In genomic region chr1:193240609-193241008, GRCh38 we compare ENCODE assay signal across 13 cellular contexts. TPM values are rescaled to one million over a fixed set of nuclear protein-coding genes. Genes with fewer than 3 reads are reported as not detected.
"Had no signal": no experiment of that assay in that cellular context is flagged by ENCODE, and none has a peak within 500 bp of the region (broad histone marks: within the 10 kb centered on the region; RNA-seq: fewer than 3 reads in every experiment).

No MANE protein-coding gene starts in this region.

- H3K27me3 ChIP-seq: foreskin keratinocyte, suprapubic skin had no signal

- H3K4me3 ChIP-seq: smooth muscle cell, suprapubic skin had no signal

- FAIRE-seq: astrocyte had no signal

- DNase-seq: activated CD4-positive, alpha-beta T cell treated with anti-CD3 and anti-CD28 coated beads for 36 hours; foreskin keratinocyte; left colon; occipital lobe; stimulated activated naive B cell treated with anti-CD40 and anti-IgM and Interleukin-4, amounts not matched to agents 10 μg/mL and 1 μg/mL and 100 μg/mL, for 72 hours; WERI-Rb-1 had no signal

- H3K27ac Mint-ChIP-seq: activated CD4-positive, alpha-beta T cell treated with anti-CD3 and anti-CD28 coated beads for 36 hours; progenitor cell of endocrine pancreas; type B pancreatic cell had no signal

- H3K4me2 ChIP-seq: smooth muscle cell had no signal

- H3K4me1 ChIP-seq: foreskin keratinocyte, suprapubic skin had no signal

- H3K4me3 Mint-ChIP-seq: activated CD4-positive, alpha-beta T cell treated with anti-CD3 and anti-CD28 coated beads for 36 hours; nephron; type B pancreatic cell had no signal

- H3K27me3 Mint-ChIP-seq: activated CD4-positive, alpha-beta T cell treated with anti-CD3 and anti-CD28 coated beads for 36 hours; progenitor cell of endocrine pancreas; stimulated activated naive B cell treated with anti-CD40 and anti-IgM and Interleukin-4, amounts not matched to agents 10 μg/mL and 1 μg/mL and 100 μg/mL, for 72 hours; type B pancreatic cell had no signal

- H3K9me3 ChIP-seq: suprapubic skin had no signal

- H3K27ac ChIP-seq: foreskin keratinocyte, suprapubic skin, WERI-Rb-1 had no signal

- ATAC-seq: activated CD4-positive, alpha-beta T cell treated with anti-CD3 and anti-CD28 coated beads for 36 hours; foreskin keratinocyte; left colon had no signal

RNA-seq across cellular contexts. Expression of gene B3GALT2, which starts 54.2 kb away (rescaled TPM):
- total RNA-seq: activated CD4-positive, alpha-beta T cell treated with anti-CD3 and anti-CD28 coated beads for 36 hours; activated T-helper 2 cell treated with anti-CD3 and anti-CD28 coated beads, Interferon-gamma antibody, Interleukin-2, Interleukin-4, amounts not matched to agents 10 μg/mL and 5 μg/mL and 100 μg/mL, durations not matched to agents 14 hours and 24 hours and 36 hours; foreskin keratinocyte; smooth muscle cell had no signal
